4 cellular contexts compared by ENCODE assay signal in genomic region chr4:99690472-99690871, GRCh38. TPM values are rescaled to one million over a fixed set of nuclear protein-coding genes. Genes with fewer than 3 reads are reported as not detected.
"Had no signal": no experiment of that assay in that cellular context is flagged by ENCODE, and none has a peak within 500 bp of the region (broad histone marks: within the 10 kb centered on the region; RNA-seq: fewer than 3 reads in every experiment).

No MANE protein-coding gene starts in this region.

- H3K4me3 ChIP-seq: GM12878 had no signal

- ATAC-seq: GM12878 had no signal

- DNase-seq: GDM1, GF-D8 had no signal

RNA-seq across cellular contexts. Expression of gene C4orf54, which starts 32.8 kb away (rescaled TPM):
- total RNA-seq: G401, GM12878 had no signal
